Comparison of ENCODE assay signal across 1 cellular context in genomic region chr15:23038741-23039150, GRCh38.
TF ChIP-seq lines count a peak whose summit lies in the region.

No MANE protein-coding gene starts in this region.

TF ChIP-seq in GM12878, 131 proteins besides CTCF, POLR2A, EP300 and RAD21 (continued from another document):
- TF ChIP-seq, protein P1, sequence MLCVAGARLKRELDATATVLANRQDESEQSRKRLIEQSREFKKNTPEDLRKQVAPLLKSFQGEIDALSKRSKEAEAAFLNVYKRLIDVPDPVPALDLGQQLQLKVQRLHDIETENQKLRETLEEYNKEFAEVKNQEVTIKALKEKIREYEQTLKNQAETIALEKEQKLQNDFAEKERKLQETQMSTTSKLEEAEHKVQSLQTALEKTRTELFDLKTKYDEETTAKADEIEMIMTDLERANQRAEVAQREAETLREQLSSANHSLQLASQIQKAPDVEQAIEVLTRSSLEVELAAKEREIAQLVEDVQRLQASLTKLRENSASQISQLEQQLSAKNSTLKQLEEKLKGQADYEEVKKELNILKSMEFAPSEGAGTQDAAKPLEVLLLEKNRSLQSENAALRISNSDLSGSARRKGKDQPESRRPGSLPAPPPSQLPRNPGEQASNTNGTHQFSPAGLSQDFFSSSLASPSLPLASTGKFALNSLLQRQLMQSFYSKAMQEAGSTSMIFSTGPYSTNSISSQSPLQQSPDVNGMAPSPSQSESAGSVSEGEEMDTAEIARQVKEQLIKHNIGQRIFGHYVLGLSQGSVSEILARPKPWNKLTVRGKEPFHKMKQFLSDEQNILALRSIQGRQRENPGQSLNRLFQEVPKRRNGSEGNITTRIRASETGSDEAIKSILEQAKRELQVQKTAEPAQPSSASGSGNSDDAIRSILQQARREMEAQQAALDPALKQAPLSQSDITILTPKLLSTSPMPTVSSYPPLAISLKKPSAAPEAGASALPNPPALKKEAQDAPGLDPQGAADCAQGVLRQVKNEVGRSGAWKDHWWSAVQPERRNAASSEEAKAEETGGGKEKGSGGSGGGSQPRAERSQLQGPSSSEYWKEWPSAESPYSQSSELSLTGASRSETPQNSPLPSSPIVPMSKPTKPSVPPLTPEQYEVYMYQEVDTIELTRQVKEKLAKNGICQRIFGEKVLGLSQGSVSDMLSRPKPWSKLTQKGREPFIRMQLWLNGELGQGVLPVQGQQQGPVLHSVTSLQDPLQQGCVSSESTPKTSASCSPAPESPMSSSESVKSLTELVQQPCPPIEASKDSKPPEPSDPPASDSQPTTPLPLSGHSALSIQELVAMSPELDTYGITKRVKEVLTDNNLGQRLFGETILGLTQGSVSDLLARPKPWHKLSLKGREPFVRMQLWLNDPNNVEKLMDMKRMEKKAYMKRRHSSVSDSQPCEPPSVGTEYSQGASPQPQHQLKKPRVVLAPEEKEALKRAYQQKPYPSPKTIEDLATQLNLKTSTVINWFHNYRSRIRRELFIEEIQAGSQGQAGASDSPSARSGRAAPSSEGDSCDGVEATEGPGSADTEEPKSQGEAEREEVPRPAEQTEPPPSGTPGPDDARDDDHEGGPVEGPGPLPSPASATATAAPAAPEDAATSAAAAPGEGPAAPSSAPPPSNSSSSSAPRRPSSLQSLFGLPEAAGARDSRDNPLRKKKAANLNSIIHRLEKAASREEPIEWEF (IDR thresholded peaks at IDR 0.05; ENCODE audit: insufficient replicate concordance, low read depth, low read length): no peak
- no peak for TF ChIP-seq BCL11A (IDR thresholded peaks at IDR 0.05; ENCODE audit: low read depth, low read length)
- TF ChIP-seq TCF12 (IDR thresholded peaks at IDR 0.05; ENCODE audit: low read depth, low read length): no peak
- no peak for TF ChIP-seq ATF7 (IDR thresholded peaks at IDR 0.05; ENCODE audit: low read depth)
